Comparison of ENCODE assay signal across 18 cellular contexts in the genomic region with DNA sequence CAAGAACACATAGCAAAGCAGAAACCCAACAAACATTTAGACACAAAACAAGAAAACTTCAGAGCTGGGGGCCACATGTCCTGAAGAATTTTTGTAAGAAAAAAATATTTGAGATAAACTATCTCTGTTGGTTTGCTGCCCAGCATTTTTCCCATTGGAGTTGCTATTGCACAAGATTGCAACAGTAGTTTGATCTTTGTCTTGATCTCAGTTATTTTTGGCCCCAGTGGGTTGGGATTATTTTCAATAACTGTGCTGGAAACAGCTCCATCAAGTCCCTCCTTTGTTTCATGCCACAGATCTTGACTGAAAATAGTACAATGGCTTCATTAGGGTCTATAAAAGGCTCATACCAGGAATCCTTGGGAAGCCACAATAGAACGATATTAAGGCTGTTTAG.
"Had no signal": no experiment of that assay in that cellular context is flagged by ENCODE, and none has a peak within 500 bp of the region (broad histone marks: within the 10 kb centered on the region; RNA-seq: fewer than 3 reads in every experiment).

No MANE protein-coding gene starts in this region.

- H3K9me3 ChIP-seq: colonic mucosa, esophagus muscularis mucosa, mucosa of descending colon, tibial artery had no signal

- H3K36me3 ChIP-seq: colonic mucosa, esophagus muscularis mucosa, neural progenitor cell, tibial artery had no signal

- H3K4me3 ChIP-seq: colonic mucosa, esophagus muscularis mucosa, mucosa of descending colon, neural progenitor cell, tibial artery had no signal

- DNase-seq: colonic mucosa; dermis blood vessel endothelial cell; effector memory CD4-positive, alpha-beta T cell; mesenchymal stem cell; mucosa of descending colon; naive thymus-derived CD4-positive, alpha-beta T cell; small intestine; stimulated activated CD4-positive, alpha-beta T cell treated with anti-CD3 and anti-CD28 coated beads, Interleukin-15, amount 100 ng/mL, for 24 hours; stimulated activated CD4-positive, alpha-beta T cell treated with anti-CD3 and anti-CD28 coated beads, Interleukin-2, amount 100 ng/mL, for 48 hours; stimulated activated naive CD4-positive, alpha-beta T cell; stimulated activated naive CD8-positive, alpha-beta T cell treated with anti-CD3 and anti-CD28 coated beads, Interleukin-15, amount 100 ng/mL, for 72 hours; tibial artery had no signal

- H3K9ac ChIP-seq: neural progenitor cell, parathyroid adenoma had no signal

- H3K4me1 ChIP-seq: colonic mucosa, esophagus muscularis mucosa, parathyroid adenoma, tibial artery had no signal

- ATAC-seq: mucosa of descending colon; naive thymus-derived CD4-positive, alpha-beta T cell; stimulated activated naive CD8-positive, alpha-beta T cell treated with anti-CD3 and anti-CD28 coated beads, Interleukin-15, amount 100 ng/mL, for 72 hours had no signal

- FAIRE-seq: endothelial cell of umbilical vein, frontal cortex, keratinocyte, small intestine had no signal

- H3K27ac ChIP-seq: colonic mucosa, esophagus muscularis mucosa, neural progenitor cell, parathyroid adenoma, tibial artery had no signal

- H3K27me3 ChIP-seq: esophagus muscularis mucosa, neural progenitor cell, tibial artery had no signal
